Comparison of ENCODE assay signal across 27 cellular contexts in genomic region chr16:57845115-57845514, GRCh38.
"Had no signal": no experiment of that assay in that cellular context is flagged by ENCODE, and none has a peak within 500 bp of the region (broad histone marks: within the 10 kb centered on the region; RNA-seq: fewer than 3 reads in every experiment).

No MANE protein-coding gene starts in this region.

- H3K9me3 Mint-ChIP-seq: activated B cell treated with CpG ODN at 0.5 μM for 24 hours; activated CD8-positive, alpha-beta T cell treated with anti-CD3 and anti-CD28 coated beads for 36 hours; activated naive CD4-positive, alpha-beta T cell treated with anti-CD3 and anti-CD28 coated beads, Interleukin-2, amount 50 U/mL, for 24 hours; activated naive CD8-positive, alpha-beta T cell treated with anti-CD3 and anti-CD28 coated beads, Interleukin-2, amount 50 U/mL, for 24 hours; activated T-cell treated with anti-CD3 and anti-CD28 coated beads, Interleukin-2, amount 50 U/mL, for 4 hours; activated T-helper 17 cell treated with anti-CD3 and anti-CD28 coated beads, Interleukin-2, amount 50 U/mL, for 72 hours; central memory CD8-positive, alpha-beta T cell; dendritic cell treated with granulocyte-macrophage colony-stimulating factor and Interleukin-4, amounts not matched to agents 40 ng/mL and 50 ng/mL, for 4 days; natural killer cell; neural progenitor cell; stimulated activated naive CD8-positive, alpha-beta T cell treated with anti-CD3 and anti-CD28 coated beads, Interleukin-15, amount 100 ng/mL, for 72 hours; T-helper 1 cell treated with Interleukin-12 subunit alpha and Interleukin-12 subunit beta and Interleukin-4 antibody, amounts not matched to agents 30 μg/mL and 1 μg/mL, for 36 hours; type B pancreatic cell had no signal

- ATAC-seq: activated CD8-positive, alpha-beta T cell treated with anti-CD3 and anti-CD28 coated beads for 36 hours; activated naive CD8-positive, alpha-beta T cell treated with anti-CD3 and anti-CD28 coated beads, Interleukin-2, amount 50 U/mL, for 24 hours; activated T-cell treated with anti-CD3 and anti-CD28 coated beads, Interleukin-2, amount 50 U/mL, for 4 hours; activated T-helper 17 cell treated with anti-CD3 and anti-CD28 coated beads, Interleukin-2, amount 50 U/mL, for 72 hours; left cardiac atrium; stimulated activated naive CD8-positive, alpha-beta T cell treated with anti-CD3 and anti-CD28 coated beads, Interleukin-15, amount 100 ng/mL, for 72 hours had no signal

- H3K36me3 Mint-ChIP-seq: activated naive CD4-positive, alpha-beta T cell treated with anti-CD3 and anti-CD28 coated beads, Interleukin-2, amount 50 U/mL, for 24 hours; natural killer cell; neural progenitor cell; stimulated activated memory B cell treated with anti-CD40 and anti-IgM and Interleukin-4, amounts not matched to agents 10 μg/mL and 1 μg/mL and 100 μg/mL, for 72 hours; type B pancreatic cell had no signal

- H2AFZ ChIP-seq: neural progenitor cell had no signal

- DNase-seq: activated B cell treated with CpG ODN at 0.5 μM for 24 hours; activated CD4-positive, alpha-beta T cell treated with anti-CD3 and anti-CD28 coated beads, Interleukin-2, amount 50 U/mL, for 1 hour; activated CD8-positive, alpha-beta T cell treated with anti-CD3 and anti-CD28 coated beads for 36 hours; activated gamma-delta T cell treated with Interleukin-2 at 50 U/mL for 16 hours; activated naive CD8-positive, alpha-beta T cell treated with anti-CD3 and anti-CD28 coated beads, Interleukin-2, amount 50 U/mL, for 24 hours; activated T-cell treated with anti-CD3 and anti-CD28 coated beads, Interleukin-2, amount 50 U/mL, for 4 hours; esophagus squamous epithelium; left cardiac atrium; natural killer cell; sigmoid colon; small intestine; stimulated activated CD4-positive, alpha-beta T cell treated with anti-CD3 and anti-CD28 coated beads, Interleukin-1b, Interleukin-23, amount 100 ng/mL, for 48 hours; stimulated activated CD4-positive, alpha-beta T cell treated with anti-CD3 and anti-CD28 coated beads, Interleukin-4, amount 100 ng/mL, for 4 hours; stimulated activated CD8-positive, alpha-beta memory T cell treated with anti-CD3 and anti-CD28 coated beads, Interleukin-4, amount 100 ng/mL, for 48 hours; stimulated activated naive CD8-positive, alpha-beta T cell treated with anti-CD3 and anti-CD28 coated beads, Interleukin-15, amount 100 ng/mL, for 72 hours; substantia nigra; uterus had no signal

- H3K27me3 ChIP-seq: breast epithelium, neural progenitor cell, sigmoid colon, uterus had no signal

- H3K4me1 Mint-ChIP-seq: activated B cell treated with CpG ODN at 0.5 μM for 24 hours; activated naive CD8-positive, alpha-beta T cell treated with anti-CD3 and anti-CD28 coated beads, Interleukin-2, amount 50 U/mL, for 24 hours; activated T-helper 17 cell treated with anti-CD3 and anti-CD28 coated beads, Interleukin-2, amount 50 U/mL, for 72 hours; stimulated activated memory B cell treated with anti-CD40 and anti-IgM and Interleukin-4, amounts not matched to agents 10 μg/mL and 1 μg/mL and 100 μg/mL, for 72 hours had no signal

- H3K36me3 ChIP-seq: breast epithelium, esophagus squamous epithelium, neural progenitor cell, sigmoid colon, uterus had no signal

- H3K4me3 Mint-ChIP-seq: activated B cell treated with CpG ODN at 0.5 μM for 24 hours; activated CD8-positive, alpha-beta T cell treated with anti-CD3 and anti-CD28 coated beads for 36 hours; activated naive CD4-positive, alpha-beta T cell treated with anti-CD3 and anti-CD28 coated beads, Interleukin-2, amount 50 U/mL, for 24 hours; activated naive CD8-positive, alpha-beta T cell treated with anti-CD3 and anti-CD28 coated beads, Interleukin-2, amount 50 U/mL, for 24 hours; activated T-cell treated with anti-CD3 and anti-CD28 coated beads, Interleukin-2, amount 50 U/mL, for 4 hours; activated T-helper 17 cell treated with anti-CD3 and anti-CD28 coated beads, Interleukin-2, amount 50 U/mL, for 72 hours; central memory CD8-positive, alpha-beta T cell; dendritic cell treated with granulocyte-macrophage colony-stimulating factor and Interleukin-4, amounts not matched to agents 40 ng/mL and 50 ng/mL, for 4 days; natural killer cell; neural progenitor cell; stimulated activated memory B cell treated with anti-CD40 and anti-IgM and Interleukin-4, amounts not matched to agents 10 μg/mL and 1 μg/mL and 100 μg/mL, for 72 hours; stimulated activated naive CD8-positive, alpha-beta T cell treated with anti-CD3 and anti-CD28 coated beads, Interleukin-15, amount 100 ng/mL, for 72 hours; T-helper 1 cell treated with Interleukin-12 subunit alpha and Interleukin-12 subunit beta and Interleukin-4 antibody, amounts not matched to agents 30 μg/mL and 1 μg/mL, for 36 hours; type B pancreatic cell had no signal

- H3K4me1 ChIP-seq: breast epithelium, esophagus squamous epithelium, sigmoid colon, uterus had no signal

- H3K27me3 Mint-ChIP-seq: activated B cell treated with CpG ODN at 0.5 μM for 24 hours; activated CD8-positive, alpha-beta T cell treated with anti-CD3 and anti-CD28 coated beads for 36 hours; activated naive CD4-positive, alpha-beta T cell treated with anti-CD3 and anti-CD28 coated beads, Interleukin-2, amount 50 U/mL, for 24 hours; activated T-helper 17 cell treated with anti-CD3 and anti-CD28 coated beads, Interleukin-2, amount 50 U/mL, for 72 hours; central memory CD8-positive, alpha-beta T cell; stimulated activated naive CD8-positive, alpha-beta T cell treated with anti-CD3 and anti-CD28 coated beads, Interleukin-15, amount 100 ng/mL, for 72 hours had no signal

- H3K27ac Mint-ChIP-seq: activated B cell treated with CpG ODN at 0.5 μM for 24 hours; activated CD8-positive, alpha-beta T cell treated with anti-CD3 and anti-CD28 coated beads for 36 hours; activated naive CD4-positive, alpha-beta T cell treated with anti-CD3 and anti-CD28 coated beads, Interleukin-2, amount 50 U/mL, for 24 hours; activated naive CD8-positive, alpha-beta T cell treated with anti-CD3 and anti-CD28 coated beads, Interleukin-2, amount 50 U/mL, for 24 hours; activated T-helper 17 cell treated with anti-CD3 and anti-CD28 coated beads, Interleukin-2, amount 50 U/mL, for 72 hours; dendritic cell treated with granulocyte-macrophage colony-stimulating factor and Interleukin-4, amounts not matched to agents 40 ng/mL and 50 ng/mL, for 4 days; natural killer cell; neural progenitor cell; stimulated activated memory B cell treated with anti-CD40 and anti-IgM and Interleukin-4, amounts not matched to agents 10 μg/mL and 1 μg/mL and 100 μg/mL, for 72 hours; T-helper 1 cell treated with Interleukin-12 subunit alpha and Interleukin-12 subunit beta and Interleukin-4 antibody, amounts not matched to agents 30 μg/mL and 1 μg/mL, for 36 hours; type B pancreatic cell had no signal

- H3K27ac ChIP-seq: breast epithelium, epithelial cell of prostate, esophagus squamous epithelium, neural progenitor cell, sigmoid colon, uterus had no signal

- H3K9ac ChIP-seq: neural progenitor cell had no signal

- H3K9me3 ChIP-seq: breast epithelium, esophagus squamous epithelium, sigmoid colon, uterus had no signal

- H3K4me3 ChIP-seq: breast epithelium, esophagus squamous epithelium, neural progenitor cell, sigmoid colon, uterus had no signal
